In the genomic region with DNA sequence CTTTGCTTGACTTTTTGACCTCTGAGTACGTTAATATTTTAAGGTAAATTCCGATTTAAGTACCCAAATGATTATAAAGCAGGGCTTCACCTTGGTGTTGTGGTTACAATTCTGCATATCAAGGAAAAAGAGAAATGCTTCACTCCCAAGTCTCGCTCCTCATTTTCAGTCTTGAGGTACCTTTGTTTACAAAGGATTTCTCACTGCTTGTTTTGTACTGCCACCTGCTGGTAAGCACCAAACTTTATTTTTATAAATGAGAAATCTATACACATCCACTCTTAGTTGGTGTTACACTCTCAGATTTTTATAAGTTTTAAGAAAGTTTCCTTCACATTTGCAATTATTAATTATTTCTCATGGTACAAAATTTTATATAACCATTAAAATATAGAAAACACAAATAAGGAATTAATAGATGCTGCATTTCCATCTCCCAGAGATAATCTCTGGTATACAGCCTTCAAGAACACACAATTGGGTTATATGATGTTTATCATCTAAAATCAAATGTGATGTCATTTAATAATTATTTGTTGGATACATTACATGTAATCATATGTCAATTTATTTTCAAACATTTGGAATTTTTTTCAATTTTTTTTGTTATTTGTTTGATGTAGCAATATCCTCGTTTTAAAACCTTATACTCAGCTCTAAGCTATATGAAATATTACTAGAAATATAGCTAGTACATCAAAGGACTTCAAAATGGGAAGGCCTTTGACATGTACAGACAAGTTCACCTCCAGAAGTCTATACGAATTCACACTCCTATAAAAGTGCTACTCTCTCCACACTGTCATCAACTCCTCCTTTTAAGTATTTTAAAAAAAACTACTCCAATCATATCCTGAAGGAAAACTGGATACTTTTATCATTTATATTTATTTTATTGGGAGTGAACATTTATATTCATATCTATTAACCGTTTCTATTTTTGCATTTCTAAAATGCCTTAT, we compare ENCODE assay signal across 9 cellular contexts.
DNase-seq lines count a peak whose midpoint lies in the region; ATAC-seq and TF ChIP-seq lines count a peak whose summit lies in the region.
"Had no signal": no experiment of that assay in that cellular context is flagged by ENCODE, and none has a peak within 500 bp of the region (broad histone marks: within the 10 kb centered on the region; RNA-seq: fewer than 3 reads in every experiment).

No MANE protein-coding gene starts in this region.

- no peak overlapping the region for H3K27ac Mint-ChIP-seq in activated T-helper 17 cell treated with anti-CD3 and anti-CD28 coated beads, Interleukin-2, amount 50 U/mL, for 72 hours
- H3K27ac Mint-ChIP-seq: naive thymus-derived CD4-positive, alpha-beta T cell had no signal

- H3K4me2 ChIP-seq in fibroblast of lung (ENCODE audit: extremely low read depth, insufficient read depth, low read length): peak overlapping the region; percentile 40

- no peaks in the 10 kb centered on the region for H3K36me3 ChIP-seq in RWPE2 (ENCODE audit: low read depth)
- H3K36me3 ChIP-seq in fibroblast of lung (ENCODE audit: control insufficient read depth, insufficient read depth, low read length): no peaks in the 10 kb centered on the region

- H3K4me3 ChIP-seq in RWPE2 (ENCODE audit: severe bottlenecking) (no peak overlapping the region), fibroblast of lung (replicated peaks in 1 of 4; ENCODE audit: control extremely low read depth in 1 of 4, insufficient read depth in 1 of 4, low read depth in 3 of 4, low read length in 4 of 4) (peak overlapping the region in 1 of 4 experiments; percentile 17)

- H3K27me3 Mint-ChIP-seq in activated T-helper 17 cell treated with anti-CD3 and anti-CD28 coated beads, Interleukin-2, amount 50 U/mL, for 72 hours: peaks cover 20% of the 10 kb centered on the region

- H2AFZ ChIP-seq in fibroblast of lung (ENCODE audit: low read length): peak overlapping the region; percentile 29

- ATAC-seq in GM18909 (IDR thresholded peaks at IDR 0.05; ENCODE audit: poor library complexity, unreplicated experiment): peak; percentile 65
- peak; percentile 69 for ATAC-seq in RWPE2 (ENCODE audit: low read depth)
- ATAC-seq in activated T-helper 17 cell treated with anti-CD3 and anti-CD28 coated beads, Interleukin-2, amount 50 U/mL, for 72 hours (replicated peaks): no peak
- ATAC-seq: naive thymus-derived CD4-positive, alpha-beta T cell had no signal

- H4K20me1 ChIP-seq in fibroblast of lung (ENCODE audit: control insufficient read depth, extremely low read depth, insufficient read depth, low read length): no peaks in the 10 kb centered on the region

- H3K27ac ChIP-seq in RWPE2 (ENCODE audit: poor library complexity, severe bottlenecking): peak overlapping the region; percentile 71
- H3K27ac ChIP-seq in fibroblast of lung (ENCODE audit: insufficient read depth, low read length): no peak overlapping the region

- no peaks in the 10 kb centered on the region for H3K4me1 Mint-ChIP-seq in activated T-helper 17 cell treated with anti-CD3 and anti-CD28 coated beads, Interleukin-2, amount 50 U/mL, for 72 hours

- no peak overlapping the region for H3K9ac ChIP-seq in fibroblast of lung (ENCODE audit: insufficient read depth, low read length)

- TF ChIP-seq CTCF in RWPE2 (IDR thresholded peaks at IDR 0.05; ENCODE audit: poor library complexity, severe bottlenecking) (peak; percentile 95), fibroblast of lung (conservative IDR thresholded peaks at IDR 0.05 in 1 of 2, IDR thresholded peaks at IDR 0.05 in 1 of 2; ENCODE audit: low read depth in 1 of 2, low read length in 2 of 2) (peak; percentile 63 to 71)

- H3K4me1 ChIP-seq in RWPE2 (ENCODE audit: insufficient read depth, poor library complexity, severe bottlenecking): peaks cover 14% of the 10 kb centered on the region
- H3K4me1 ChIP-seq in fibroblast of lung (ENCODE audit: control insufficient read depth, extremely low read depth, insufficient read depth, low read length): no peaks in the 10 kb centered on the region

- H3K4me3 Mint-ChIP-seq in activated T-helper 17 cell treated with anti-CD3 and anti-CD28 coated beads, Interleukin-2, amount 50 U/mL, for 72 hours: no peak overlapping the region
- H3K4me3 Mint-ChIP-seq: naive thymus-derived CD4-positive, alpha-beta T cell had no signal

- H3K36me3 Mint-ChIP-seq in activated T-helper 17 cell treated with anti-CD3 and anti-CD28 coated beads, Interleukin-2, amount 50 U/mL, for 72 hours (ENCODE audit: low read depth): no peaks in the 10 kb centered on the region
- H3K36me3 Mint-ChIP-seq: naive thymus-derived CD4-positive, alpha-beta T cell had no signal

- peak; percentile 28 for DNase-seq in CD1c-positive myeloid dendritic cell (ENCODE audit: extremely low spot score)
- peak; percentile 11 for DNase-seq in KG1 (lab: John Stamatoyannopoulos, UW)
- DNase-seq in RWPE2 (ENCODE audit: low spot score): no peak
- peak; percentile 50 to 73 for DNase-seq in fibroblast of lung (ENCODE audit: low read depth in 2 of 2)
- peak; percentile 70 for DNase-seq in renal cortical epithelial cell (ENCODE audit: low read depth)
- DNase-seq in stimulated activated naive CD4-positive, alpha-beta T cell treated with Interleukin-2 at 50 U/mL for 16 hours (lab: John Stamatoyannopoulos, UW): no peak

- H3K27me3 ChIP-seq in RWPE2 (ENCODE audit: insufficient read depth, poor library complexity, severe bottlenecking): no peaks in the 10 kb centered on the region
- H3K27me3 ChIP-seq in fibroblast of lung (ENCODE audit: control insufficient read depth, insufficient read depth, low read length): no peaks in the 10 kb centered on the region

- H3K79me2 ChIP-seq in fibroblast of lung (ENCODE audit: control insufficient read depth, insufficient read depth, low read length): no peaks in the 10 kb centered on the region

- H3K9me3 Mint-ChIP-seq in activated T-helper 17 cell treated with anti-CD3 and anti-CD28 coated beads, Interleukin-2, amount 50 U/mL, for 72 hours: no peaks in the 10 kb centered on the region

- H3K9me3 ChIP-seq in RWPE2 (ENCODE audit: severe bottlenecking): no peaks in the 10 kb centered on the region
- no peaks in the 10 kb centered on the region for H3K9me3 ChIP-seq in fibroblast of lung (ENCODE audit: control insufficient read depth, insufficient read depth, low read depth, low read length)

Comparison
In these comparisons a context has a peak if more than half of its experiments do, and no peak if none do; other contexts are left out.
1. DNase-seq: peak in CD1c-positive myeloid dendritic cell (single experiment), KG1 (single experiment), fibroblast of lung (2 of 2) and renal cortical epithelial cell (single experiment); none in RWPE2 (single experiment) and stimulated activated naive CD4-positive, alpha-beta T cell treated with Interleukin-2 at 50 U/mL for 16 hours (single experiment).